9 cellular contexts compared by ENCODE assay signal in genomic region chr6:80742481-80742880, GRCh38.
DNase-seq lines count a peak whose midpoint lies in the region; ATAC-seq and TF ChIP-seq lines count a peak whose summit lies in the region.
"Had no signal": no experiment of that assay in that cellular context is flagged by ENCODE, and none has a peak within 500 bp of the region (broad histone marks: within the 10 kb centered on the region; RNA-seq: fewer than 3 reads in every experiment).

No MANE protein-coding gene starts in this region.

- no peak overlapping the region for H3K27ac ChIP-seq in tibial nerve

- DNase-seq in activated CD8-positive, alpha-beta T cell treated with anti-CD3 and anti-CD28 coated beads for 36 hours: no peak
- no peak for DNase-seq in activated CD8-positive, alpha-beta T cell treated with anti-CD3 and anti-CD28 coated beads, Interleukin-2, amount 10 ng/mL, durations not matched to agents 7 days and 5 days
- peak; percentile 12 for DNase-seq in NCI-H226
- DNase-seq in epithelial cell of esophagus (ENCODE audit: low read depth): peak; percentile 38
- no peak for DNase-seq in tibial nerve (ENCODE audit: low spot score in 2 of 2)
- no peak for DNase-seq in T-helper 1 cell
- DNase-seq: activated CD4-positive, alpha-beta T cell treated with anti-CD3 and anti-CD28 coated beads, Interleukin-2, amount 50 U/mL, for 48 hours had no signal

- 34 to 45% methylated on average over 2 of the region's 2 CpGs for WGBS in tibial nerve, 2 donors

- no peaks in the 10 kb centered on the region for H3K36me3 ChIP-seq in tibial nerve

- POLR2A ChIA-PET in activated CD8-positive, alpha-beta T cell treated with anti-CD3 and anti-CD28 coated beads for 36 hours (lab: Charles Lee): no interaction called here
- POLR2A ChIA-PET in activated CD8-positive, alpha-beta T cell treated with anti-CD3 and anti-CD28 coated beads, Interleukin-2, amount 10 ng/mL, durations not matched to agents 7 days and 5 days (lab: Charles Lee): no interaction called here

- peak; percentile 32 for TF ChIP-seq CTCF in activated CD8-positive, alpha-beta T cell treated with anti-CD3 and anti-CD28 coated beads for 36 hours (IDR thresholded peaks at IDR 0.05)
- TF ChIP-seq CTCF in epithelial cell of esophagus (IDR thresholded peaks at IDR 0.05; ENCODE audit: insufficient read depth, low read depth, low read length, missing control alignments) (peak; percentile 27), tibial nerve (IDR thresholded peaks at IDR 0.05) (peak in 3 of 5 experiments; percentile 12 to 20 (median 14))

- TF ChIP-seq EP300 in tibial nerve (IDR thresholded peaks at IDR 0.05): no peak

- no peak for TF ChIP-seq POLR2A in tibial nerve (IDR thresholded peaks at IDR 0.05)

- H3K4me3 Mint-ChIP-seq in activated CD8-positive, alpha-beta T cell treated with anti-CD3 and anti-CD28 coated beads for 36 hours: no peak overlapping the region
- H3K4me3 Mint-ChIP-seq in activated CD8-positive, alpha-beta T cell treated with anti-CD3 and anti-CD28 coated beads, Interleukin-2, amount 10 ng/mL, durations not matched to agents 7 days and 5 days: no peak overlapping the region

- H3K4me1 Mint-ChIP-seq in activated CD8-positive, alpha-beta T cell treated with anti-CD3 and anti-CD28 coated beads for 36 hours (ENCODE audit: low read depth): no peaks in the 10 kb centered on the region
- H3K4me1 Mint-ChIP-seq in activated CD8-positive, alpha-beta T cell treated with anti-CD3 and anti-CD28 coated beads, Interleukin-2, amount 10 ng/mL, durations not matched to agents 7 days and 5 days (ENCODE audit: low read depth): no peaks in the 10 kb centered on the region

- H3K4me3 ChIP-seq in epithelial cell of esophagus (ENCODE audit: low read length): no peak overlapping the region
- H3K4me3 ChIP-seq in tibial nerve: no peak overlapping the region

- no peaks in the 10 kb centered on the region for H3K27me3 Mint-ChIP-seq in activated CD8-positive, alpha-beta T cell treated with anti-CD3 and anti-CD28 coated beads for 36 hours
- H3K27me3 Mint-ChIP-seq in activated CD8-positive, alpha-beta T cell treated with anti-CD3 and anti-CD28 coated beads, Interleukin-2, amount 10 ng/mL, durations not matched to agents 7 days and 5 days (ENCODE audit: low read depth): no peaks in the 10 kb centered on the region

- H3K27me3 ChIP-seq in tibial nerve: no peaks in the 10 kb centered on the region

- CTCF ChIA-PET in activated CD8-positive, alpha-beta T cell treated with anti-CD3 and anti-CD28 coated beads for 36 hours (lab: Charles Lee): no interaction called here
- CTCF ChIA-PET in activated CD8-positive, alpha-beta T cell treated with anti-CD3 and anti-CD28 coated beads, Interleukin-2, amount 10 ng/mL, durations not matched to agents 7 days and 5 days (lab: Charles Lee): no interaction called here

- no peaks in the 10 kb centered on the region for H3K4me1 ChIP-seq in tibial nerve

- no peak for ATAC-seq in activated CD8-positive, alpha-beta T cell treated with anti-CD3 and anti-CD28 coated beads for 36 hours
- ATAC-seq in activated CD8-positive, alpha-beta T cell treated with anti-CD3 and anti-CD28 coated beads, Interleukin-2, amount 10 ng/mL, durations not matched to agents 7 days and 5 days: no peak
- ATAC-seq in GM19397 (IDR thresholded peaks at IDR 0.05; ENCODE audit: unreplicated experiment) (no peak), GM21717 (IDR thresholded peaks at IDR 0.05; ENCODE audit: unreplicated experiment) (no peak)

- no peak overlapping the region for H3K27ac Mint-ChIP-seq in activated CD8-positive, alpha-beta T cell treated with anti-CD3 and anti-CD28 coated beads for 36 hours
- H3K27ac Mint-ChIP-seq in activated CD8-positive, alpha-beta T cell treated with anti-CD3 and anti-CD28 coated beads, Interleukin-2, amount 10 ng/mL, durations not matched to agents 7 days and 5 days: no peak overlapping the region

- peaks cover 0 to 6% (median 0%) of the 10 kb centered on the region in 4 donors for H3K9me3 ChIP-seq in tibial nerve

- intact Hi-C loops in activated CD8-positive, alpha-beta T cell treated with anti-CD3 and anti-CD28 coated beads for 36 hours (cut with micrococcal nuclease): no loop called here

- H3K36me3 Mint-ChIP-seq in activated CD8-positive, alpha-beta T cell treated with anti-CD3 and anti-CD28 coated beads for 36 hours (ENCODE audit: low read depth): no peaks in the 10 kb centered on the region
- H3K36me3 Mint-ChIP-seq in activated CD8-positive, alpha-beta T cell treated with anti-CD3 and anti-CD28 coated beads, Interleukin-2, amount 10 ng/mL, durations not matched to agents 7 days and 5 days (ENCODE audit: low read depth): no peaks in the 10 kb centered on the region

- H3K9me3 Mint-ChIP-seq in activated CD8-positive, alpha-beta T cell treated with anti-CD3 and anti-CD28 coated beads for 36 hours: peaks cover 2% of the 10 kb centered on the region
- peaks cover 3% of the 10 kb centered on the region for H3K9me3 Mint-ChIP-seq in activated CD8-positive, alpha-beta T cell treated with anti-CD3 and anti-CD28 coated beads, Interleukin-2, amount 10 ng/mL, durations not matched to agents 7 days and 5 days (ENCODE audit: insufficient read depth)

Comparison
In these comparisons a context has a peak if more than half of its experiments do, and no peak if none do; other contexts are left out.
1. DNase-seq: peak in NCI-H226 (single experiment) and epithelial cell of esophagus (single experiment); none in activated CD8-positive, alpha-beta T cell treated with anti-CD3 and anti-CD28 coated beads for 36 hours (single experiment), activated CD8-positive, alpha-beta T cell treated with anti-CD3 and anti-CD28 coated beads, Interleukin-2, amount 10 ng/mL, durations not matched to agents 7 days and 5 days (single experiment), tibial nerve (0 of 2) and T-helper 1 cell (0 of 5).
2. Peak in every context shown above with its lines, with median percentiles within 50 percentile points of each other: CTCF ChIP-seq.